ENCODE assay signal across 11 cellular contexts in genomic region chr12:104722541-104723534, GRCh38.
DNase-seq lines count a peak whose midpoint lies in the region; ATAC-seq, FAIRE-seq and TF ChIP-seq lines count a peak whose summit lies in the region.
"Had no signal": no experiment of that assay in that cellular context is flagged by ENCODE, and none has a peak within 500 bp of the region (broad histone marks: within the 10 kb centered on the region; RNA-seq: fewer than 3 reads in every experiment).

No MANE protein-coding gene starts in this region.

- no peak overlapping the region for H4K8ac ChIP-seq in mesendoderm (ENCODE audit: low read depth, low read length)

- H3K79me1 ChIP-seq in mesendoderm (ENCODE audit: low read length): no peaks in the 10 kb centered on the region

- H3K27ac ChIP-seq in DND-41 (ENCODE audit: low read length): peak overlapping the region; percentile 84
- peak overlapping the region; percentile 43 for H3K27ac ChIP-seq in SJCRH30
- no peak overlapping the region for H3K27ac ChIP-seq in mesendoderm (ENCODE audit: low read depth, low read length)
- no peak overlapping the region for H3K27ac ChIP-seq in Karpas-422 (ENCODE audit: low read length)
- H3K27ac ChIP-seq: esophagus squamous epithelium, testis had no signal

- no peak for TF ChIP-seq POLR2A in GM12892 (IDR thresholded peaks at IDR 0.05; ENCODE audit: low read depth, low read length)

- ATAC-seq in DND-41 (ENCODE audit: insufficient read depth, low read depth) (no peak), GM21786 (IDR thresholded peaks at IDR 0.05; ENCODE audit: unreplicated experiment) (peak; percentile 48)

- H3K9me3 ChIP-seq in DND-41 (ENCODE audit: insufficient read depth, low read length, severe bottlenecking) (no peaks in the 10 kb centered on the region), SJCRH30 (replicated peaks) (no peaks in the 10 kb centered on the region), Karpas-422 (ENCODE audit: low read length) (no peaks in the 10 kb centered on the region)
- H3K9me3 ChIP-seq: esophagus squamous epithelium, testis had no signal

- H2BK15ac ChIP-seq in mesendoderm (replicated peaks; ENCODE audit: low read depth): no peak overlapping the region

- no peak overlapping the region for H3K23ac ChIP-seq in mesendoderm (ENCODE audit: low read length)

- no peak overlapping the region for H3K9ac ChIP-seq in DND-41 (ENCODE audit: low read depth, low read length)
- no peak overlapping the region for H3K9ac ChIP-seq in mesendoderm (ENCODE audit: low read length)
- no peak overlapping the region for H3K9ac ChIP-seq in Karpas-422 (ENCODE audit: low read length)

- H2AFZ ChIP-seq in DND-41 (ENCODE audit: low read depth, low read length) (no peak overlapping the region), Karpas-422 (ENCODE audit: low read length) (no peak overlapping the region)

- no peak overlapping the region for H2BK5ac ChIP-seq in mesendoderm (ENCODE audit: low read length)

- peaks cover 45% of the 10 kb centered on the region for H3K4me1 ChIP-seq in DND-41 (ENCODE audit: insufficient read depth, low read length)
- peaks cover 54% of the 10 kb centered on the region for H3K4me1 ChIP-seq in SJCRH30
- H3K4me1 ChIP-seq in mesendoderm (ENCODE audit: control insufficient read depth, low read depth, low read length): peaks cover 11% of the 10 kb centered on the region
- no peaks in the 10 kb centered on the region for H3K4me1 ChIP-seq in Karpas-422 (ENCODE audit: low read length)

- H3K9me2 ChIP-seq in Karpas-422 (replicated peaks; ENCODE audit: insufficient read depth, low read length): no peaks in the 10 kb centered on the region

- FAIRE-seq in GM12892 (lab: Jason Lieb, UNC): no peak

- no CpG with 5 or more reads among the region's 24 CpGs for WGBS in mesendoderm (ENCODE audit: extremely low coverage, insufficient coverage, low lambda C conversion rate)

- TF ChIP-seq CTCF in DND-41 (IDR thresholded peaks at IDR 0.05; ENCODE audit: borderline replicate concordance, extremely low read depth, low read length, poor library complexity, severe bottlenecking): no peak

- H3K4me3 ChIP-seq in DND-41 (ENCODE audit: low read depth in 1 of 2, low read length in 2 of 2): no peak overlapping the region
- H3K4me3 ChIP-seq in SJCRH30: no peak overlapping the region
- H3K4me3 ChIP-seq in mesendoderm (ENCODE audit: low read length): no peak overlapping the region
- no peak overlapping the region for H3K4me3 ChIP-seq in Karpas-422 (ENCODE audit: low read length)
- H3K4me3 ChIP-seq: esophagus squamous epithelium, testis had no signal

- peak overlapping the region; percentile 57 for H3K56ac ChIP-seq in mesendoderm (ENCODE audit: low read length)

- H2BK120ac ChIP-seq in mesendoderm (ENCODE audit: low read depth, low read length): no peak overlapping the region

- peaks cover 59% of the 10 kb centered on the region for H3K36me3 ChIP-seq in DND-41 (ENCODE audit: insufficient read depth, low read length)
- no peaks in the 10 kb centered on the region for H3K36me3 ChIP-seq in SJCRH30
- no peaks in the 10 kb centered on the region for H3K36me3 ChIP-seq in mesendoderm (ENCODE audit: control insufficient read depth, insufficient read depth, low read length)
- H3K36me3 ChIP-seq in Karpas-422 (ENCODE audit: insufficient read depth, low read length): no peaks in the 10 kb centered on the region
- H3K36me3 ChIP-seq: esophagus squamous epithelium had no signal

- DNase-seq in DND-41 (no peak), SJCRH30 (peak; percentile 62 to 72), mesendoderm (peak; percentile 83), Karpas-422 (no peak), GM12892 (ENCODE audit: insufficient read length) (no peak), hepatic stellate cell (ENCODE audit: low spot score) (no peak)
- no peak for DNase-seq in activated CD4-positive, CD25-positive, alpha-beta regulatory T cell (lab: John Stamatoyannopoulos, UW)
- DNase-seq: esophagus squamous epithelium, NCI-H226, testis had no signal

- no peak overlapping the region for H3K18ac ChIP-seq in mesendoderm (ENCODE audit: low read length)

- peaks cover 94% of the 10 kb centered on the region for H4K20me1 ChIP-seq in DND-41 (ENCODE audit: insufficient read depth, low read length)
- H4K20me1 ChIP-seq in Karpas-422 (ENCODE audit: insufficient read depth, low read depth, low read length): no peaks in the 10 kb centered on the region

- H3K4me2 ChIP-seq in DND-41 (ENCODE audit: insufficient read depth, low read length) (no peak overlapping the region), mesendoderm (ENCODE audit: low read length) (peak overlapping the region; percentile 10), Karpas-422 (ENCODE audit: low read depth, low read length, poor library complexity, severe bottlenecking) (no peak overlapping the region)

- H2AK5ac ChIP-seq in mesendoderm (ENCODE audit: low read length): no peak overlapping the region

- H3K27me3 ChIP-seq in DND-41 (ENCODE audit: insufficient read depth, low read length, poor library complexity) (no peaks in the 10 kb centered on the region), SJCRH30 (no peaks in the 10 kb centered on the region), mesendoderm (ENCODE audit: insufficient read depth, low read length, poor library complexity) (no peaks in the 10 kb centered on the region), Karpas-422 (ENCODE audit: low read length) (no peaks in the 10 kb centered on the region)
- H3K27me3 ChIP-seq: esophagus squamous epithelium, testis had no signal

- H3K4ac ChIP-seq in mesendoderm (ENCODE audit: low read depth, low read length): no peak overlapping the region

- no peak overlapping the region for H4K5ac ChIP-seq in mesendoderm (ENCODE audit: low read length)

- H3K79me2 ChIP-seq in DND-41 (ENCODE audit: insufficient read depth, low read length) (peaks cover 94% of the 10 kb centered on the region), mesendoderm (ENCODE audit: control insufficient read depth, insufficient read depth, low read length) (no peaks in the 10 kb centered on the region), Karpas-422 (ENCODE audit: low read length) (no peaks in the 10 kb centered on the region)

Comparison
In these comparisons a context has a peak if more than half of its experiments do, and no peak if none do; other contexts are left out.
1. DNase-seq: peak in SJCRH30 (2 of 2) and mesendoderm (single experiment); none in DND-41 (single experiment), activated CD4-positive, CD25-positive, alpha-beta regulatory T cell (0 of 4), Karpas-422 (single experiment), GM12892 (single experiment) and hepatic stellate cell (single experiment).
2. H3K27ac ChIP-seq: peak in DND-41 (single experiment) and SJCRH30 (single experiment); none in mesendoderm (single experiment) and Karpas-422 (single experiment).